Comparison of ENCODE assay signal across 13 cellular contexts in genomic region chr7:116780521-116780920, GRCh38.
DNase-seq lines count a peak whose midpoint lies in the region; ATAC-seq, FAIRE-seq and TF ChIP-seq lines count a peak whose summit lies in the region.
"Had no signal": no experiment of that assay in that cellular context is flagged by ENCODE, and none has a peak within 500 bp of the region (broad histone marks: within the 10 kb centered on the region; RNA-seq: fewer than 3 reads in every experiment).

No MANE protein-coding gene starts in this region.

- H3K9me3 ChIP-seq in Caco-2 (no peaks in the 10 kb centered on the region), astrocyte (ENCODE audit: insufficient read depth, low read depth, low read length) (no peaks in the 10 kb centered on the region)

- ATAC-seq in naive B cell (ENCODE audit: low read depth in 2 of 2): peak; percentile 40 to 51

- H3K9ac ChIP-seq in astrocyte (ENCODE audit: low read length): no peak overlapping the region
- H3K9ac ChIP-seq: parathyroid adenoma had no signal

- no peak for DNase-seq in Caco-2
- DNase-seq in HFFc6: no peak
- DNase-seq in astrocyte (ENCODE audit: low read depth): peak; percentile 25
- no peak for DNase-seq in naive B cell
- no peak for DNase-seq in posterior cingulate gyrus
- DNase-seq in activated effector memory CD4-positive, alpha-beta T cell treated with Interleukin-2 at 50 U/mL for 16 hours: no peak
- DNase-seq in Ammon's horn (ENCODE audit: low spot score): no peak
- no peak for DNase-seq in putamen (ENCODE audit: low spot score)
- DNase-seq: NCI-H1092 treated with DMSO at 0.1 percent for 48 hours; stimulated activated CD4-positive, alpha-beta T cell treated with anti-CD3 and anti-CD28 coated beads, Interleukin-2, amount 100 ng/mL, for 48 hours had no signal

- H3K9me3 Mint-ChIP-seq in Caco-2 (ENCODE audit: unreplicated experiment): no peaks in the 10 kb centered on the region
- H3K9me3 Mint-ChIP-seq in HFFc6: no peaks in the 10 kb centered on the region
- H3K9me3 Mint-ChIP-seq in astrocyte (ENCODE audit: unreplicated experiment): no peaks in the 10 kb centered on the region
- H3K9me3 Mint-ChIP-seq in naive B cell: no peaks in the 10 kb centered on the region
- H3K9me3 Mint-ChIP-seq: stimulated activated naive CD8-positive, alpha-beta T cell treated with anti-CD3 and anti-CD28 coated beads, Interleukin-15, Interleukin-2, amounts not matched to agents 100 ng/mL and 50 ng/mL, for 24 hours had no signal

- H2AFZ ChIP-seq in astrocyte (ENCODE audit: low read depth, low read length): no peak overlapping the region
- H2AFZ ChIP-seq: parathyroid adenoma had no signal

- H3K27ac Mint-ChIP-seq in Caco-2 (ENCODE audit: unreplicated experiment): peak overlapping the region; percentile 92
- peak overlapping the region; percentile 36 for H3K27ac Mint-ChIP-seq in HFFc6
- H3K27ac Mint-ChIP-seq in astrocyte (ENCODE audit: unreplicated experiment): no peak overlapping the region
- H3K27ac Mint-ChIP-seq in naive B cell: peak overlapping the region in 1 of 6 donors; percentile 20
- H3K27ac Mint-ChIP-seq: stimulated activated naive CD8-positive, alpha-beta T cell treated with anti-CD3 and anti-CD28 coated beads, Interleukin-15, Interleukin-2, amounts not matched to agents 100 ng/mL and 50 ng/mL, for 24 hours had no signal

- H3K79me2 ChIP-seq in astrocyte (ENCODE audit: insufficient read depth, low read length): no peaks in the 10 kb centered on the region
- H3K79me2 ChIP-seq: parathyroid adenoma had no signal

- peaks cover 42% of the 10 kb centered on the region for H3K36me3 Mint-ChIP-seq in Caco-2 (ENCODE audit: insufficient read depth, unreplicated experiment)
- peaks cover 34% of the 10 kb centered on the region for H3K36me3 Mint-ChIP-seq in HFFc6 (ENCODE audit: low read depth)
- no peaks in the 10 kb centered on the region for H3K36me3 Mint-ChIP-seq in astrocyte (ENCODE audit: low read depth, unreplicated experiment)
- H3K36me3 Mint-ChIP-seq in naive B cell: no peaks in the 10 kb centered on the region

- H3K4me1 Mint-ChIP-seq in Caco-2 (ENCODE audit: low read depth, unreplicated experiment) (peaks cover 26% of the 10 kb centered on the region), HFFc6 (ENCODE audit: low read depth) (peaks cover 77% of the 10 kb centered on the region), astrocyte (ENCODE audit: low read depth, unreplicated experiment) (peaks cover 28% of the 10 kb centered on the region), naive B cell (no peaks in the 10 kb centered on the region)

- peak overlapping the region; percentile 21 for H3K27ac ChIP-seq in astrocyte (ENCODE audit: low read depth, low read length)
- H3K27ac ChIP-seq: parathyroid adenoma had no signal

- no TSS peak for BruUV-seq in Caco-2 (replicated peaks; lab: Mats Ljungman, UMichigan)

- TF ChIP-seq CTCF in Caco-2 (IDR thresholded peaks at IDR 0.05; ENCODE audit: insufficient read depth in 1 of 2, low read depth in 1 of 2, low read length in 1 of 2, severe bottlenecking in 1 of 2, unreplicated experiment in 1 of 2) (no peak), HFFc6 (IDR thresholded peaks at IDR 0.05) (no peak), astrocyte (IDR thresholded peaks at IDR 0.05; ENCODE audit: insufficient read depth, low read depth, low read length) (no peak)

- CTCF ChIA-PET in Caco-2 (lab: Charles Lee): interaction anchor here (0.6 to 1.6 kb wide), 5 partner anchors 30 to 188 kb away, joined by 4 to 12 read pairs (median 5); partner anchors contain the start of gene MET

- POLR2A ChIA-PET in Caco-2 (lab: Charles Lee): interaction anchor here (0.5 kb wide), 1 partner anchor 108 kb away, joined by 3 read pairs; no protein-coding TSS in a partner anchor

- no peak for FAIRE-seq in astrocyte (lab: Jason Lieb, UNC)
- FAIRE-seq: GM18507 had no signal

- H3K36me3 ChIP-seq in Caco-2 (ENCODE audit: control insufficient read depth, insufficient read depth, low read length): peaks cover 11% of the 10 kb centered on the region
- H3K36me3 ChIP-seq in astrocyte (ENCODE audit: insufficient read depth, low read length): peaks cover 10% of the 10 kb centered on the region

- intact Hi-C loops in Caco-2 (cut with micrococcal nuclease; ENCODE audit: unreplicated experiment) (loop anchor here (2.0 kb wide), 1 partner anchor 54 kb away; no protein-coding TSS in a partner anchor), posterior cingulate gyrus (cut with DNase I) (no loop called here)

- no peak overlapping the region for H3K4me2 ChIP-seq in astrocyte (ENCODE audit: low read length)

- H3K27me3 Mint-ChIP-seq in Caco-2 (ENCODE audit: insufficient read depth, unreplicated experiment) (no peaks in the 10 kb centered on the region), HFFc6 (ENCODE audit: insufficient read depth) (no peaks in the 10 kb centered on the region; the same call in 1 of the 2 replicates), astrocyte (ENCODE audit: low read depth, unreplicated experiment) (no peaks in the 10 kb centered on the region), naive B cell (peaks cover 6 to 16% (median 8%) of the 10 kb centered on the region in 3 donors)

- H3K4me3 ChIP-seq in Caco-2 (ENCODE audit: low read depth, low read length): no peak overlapping the region
- no peak overlapping the region for H3K4me3 ChIP-seq in astrocyte (ENCODE audit: insufficient read depth, low read depth, low read length)

- no peaks in the 10 kb centered on the region for H4K20me1 ChIP-seq in astrocyte (ENCODE audit: insufficient read depth, low read length)

- no peaks in the 10 kb centered on the region for H3K27me3 ChIP-seq in Caco-2 (replicated peaks; ENCODE audit: control insufficient read depth, insufficient read depth, low read length)
- no peaks in the 10 kb centered on the region for H3K27me3 ChIP-seq in astrocyte (ENCODE audit: insufficient read depth, low read length)

- peaks cover 69% of the 10 kb centered on the region for H3K4me1 ChIP-seq in Caco-2
- H3K4me1 ChIP-seq in astrocyte (ENCODE audit: insufficient read depth, low read length): peaks cover 52% of the 10 kb centered on the region
- H3K4me1 ChIP-seq: parathyroid adenoma had no signal

- H3K4me3 Mint-ChIP-seq in Caco-2 (ENCODE audit: unreplicated experiment): peak overlapping the region; percentile 42
- H3K4me3 Mint-ChIP-seq in HFFc6: no peak overlapping the region
- H3K4me3 Mint-ChIP-seq in astrocyte (ENCODE audit: unreplicated experiment): no peak overlapping the region
- no peak overlapping the region for H3K4me3 Mint-ChIP-seq in naive B cell
- H3K4me3 Mint-ChIP-seq: stimulated activated naive CD8-positive, alpha-beta T cell treated with anti-CD3 and anti-CD28 coated beads, Interleukin-15, Interleukin-2, amounts not matched to agents 100 ng/mL and 50 ng/mL, for 24 hours had no signal
